ENCODE assay signal across 8 cellular contexts in genomic region chr1:157992813-157993178, GRCh38. TPM values are rescaled to one million over a fixed set of nuclear protein-coding genes. Genes with fewer than 3 reads are reported as not detected.
DNase-seq lines count a peak whose midpoint lies in the region; ATAC-seq and TF ChIP-seq lines count a peak whose summit lies in the region.

No MANE protein-coding gene starts in this region.

- no peaks in the 10 kb centered on the region for H3K4me1 ChIP-seq in MM.1S (ENCODE audit: low read length)
- peaks cover 7% of the 10 kb centered on the region for H3K4me1 ChIP-seq in endodermal cell (ENCODE audit: control insufficient read depth, insufficient read depth, low read length)

- POLR2A ChIA-PET in AG04450 (lab: Yijun Ruan, JAX), result interaction anchor here (0.7 to 3.3 kb wide), 7 partner anchors 18 to 133 kb away, joined by 3 to 25 read pairs (median 4); no protein-coding TSS in a partner anchor

- peak overlapping the region; percentile 96 for H3K4me3 ChIP-seq in AG04450 (ENCODE audit: low read depth, low read length)
- H3K4me3 ChIP-seq in MM.1S (ENCODE audit: low read length), result peak overlapping the region; percentile 42
- peak overlapping the region; percentile 89 for H3K4me3 ChIP-seq in endodermal cell (ENCODE audit: low read length)

- H3K79me2 ChIP-seq in MM.1S (ENCODE audit: low read length), result no peaks in the 10 kb centered on the region

- peak overlapping the region; percentile 76 for H3K4me3 Mint-ChIP-seq in endodermal cell
- H3K4me3 Mint-ChIP-seq in natural killer cell treated with Interleukin-12 subunit alpha and Interleukin-12 subunit beta and Interleukin-15 and Interleukin-18, amount 100 ng/mL, for 72 hours, result peak overlapping the region; percentile 70

- no peaks in the 10 kb centered on the region for H3F3A ChIP-seq in MM.1S (ENCODE audit: insufficient read depth, low read length)

- H3K27ac ChIP-seq in AG04450 (ENCODE audit: low read depth, low read length), result peak overlapping the region; percentile 21
- H3K27ac ChIP-seq in MM.1S (ENCODE audit: low read length), result no peak overlapping the region
- H3K27ac ChIP-seq in endodermal cell (ENCODE audit: low read depth, low read length), result no peak overlapping the region

- no peak for ATAC-seq in natural killer cell treated with Interleukin-12 subunit alpha and Interleukin-12 subunit beta and Interleukin-15 and Interleukin-18, amount 100 ng/mL, for 72 hours
- ATAC-seq in HG02571 (IDR thresholded peaks at IDR 0.05; ENCODE audit: unreplicated experiment), result no peak
- ATAC-seq in HG03025 (IDR thresholded peaks at IDR 0.05; ENCODE audit: low FRiP score, unreplicated experiment), result no peak
- ATAC-seq in HG03565 (IDR thresholded peaks at IDR 0.05; ENCODE audit: unreplicated experiment), result no peak
- ATAC-seq in HG02798 (IDR thresholded peaks at IDR 0.05; ENCODE audit: poor library complexity, unreplicated experiment), result no peak

- no peaks in the 10 kb centered on the region; the same call in 1 of the 2 replicates for H3K9me3 ChIP-seq in AG04450 (ENCODE audit: control insufficient read depth, insufficient read depth, low read length)
- H3K9me3 ChIP-seq in MM.1S (replicated peaks; ENCODE audit: insufficient read depth, low read length), result no peaks in the 10 kb centered on the region
- no peaks in the 10 kb centered on the region for H3K9me3 ChIP-seq in endodermal cell (ENCODE audit: control insufficient read depth, low read length)

- H3K4me1 Mint-ChIP-seq in endodermal cell, result peaks cover 15% of the 10 kb centered on the region
- peaks cover 8 to 15% of the 10 kb centered on the region in 2 donors for H3K4me1 Mint-ChIP-seq in natural killer cell treated with Interleukin-12 subunit alpha and Interleukin-12 subunit beta and Interleukin-15 and Interleukin-18, amount 100 ng/mL, for 72 hours (ENCODE audit: low read depth in 2 of 2)

- CTCF ChIA-PET in AG04450 (lab: Charles Lee), result interaction anchor here (0.6 to 11.6 kb wide), 32 partner anchors 8 to 206 kb away, joined by 3 to 590 read pairs (median 14); a partner anchor contains a TSS

- DNase-seq in AG04450 (ENCODE audit: low read depth, low spot score) (no peak), MM.1S (no peak), endodermal cell (no peak)
- no peak for DNase-seq in natural killer cell treated with Interleukin-12 subunit alpha and Interleukin-12 subunit beta and Interleukin-15 and Interleukin-18, amount 100 ng/mL, for 72 hours (ENCODE audit: low spot score)

- H3K9me3 Mint-ChIP-seq in endodermal cell, result no peaks in the 10 kb centered on the region
- H3K9me3 Mint-ChIP-seq in natural killer cell treated with Interleukin-12 subunit alpha and Interleukin-12 subunit beta and Interleukin-15 and Interleukin-18, amount 100 ng/mL, for 72 hours, result no peaks in the 10 kb centered on the region

- H3K9me2 ChIP-seq in MM.1S (replicated peaks; ENCODE audit: insufficient read depth, low read length), result no peaks in the 10 kb centered on the region

- H3K9ac ChIP-seq in MM.1S (ENCODE audit: low read length) (no peak overlapping the region), endodermal cell (ENCODE audit: extremely low read depth, low read length, poor library complexity, severe bottlenecking) (peak overlapping the region; percentile 3)

- TF ChIP-seq CTCF in AG04450 (IDR thresholded peaks at IDR 0.05; ENCODE audit: low read depth, low read length) (no peak), MM.1S (IDR thresholded peaks at IDR 0.05; ENCODE audit: low read length) (no peak), endodermal cell (conservative IDR thresholded peaks at IDR 0.05) (no peak)

- peaks cover 14% of the 10 kb centered on the region for H3K27me3 Mint-ChIP-seq in endodermal cell (ENCODE audit: insufficient read depth)
- peaks cover 41 to 64% of the 10 kb centered on the region in 2 donors for H3K27me3 Mint-ChIP-seq in natural killer cell treated with Interleukin-12 subunit alpha and Interleukin-12 subunit beta and Interleukin-15 and Interleukin-18, amount 100 ng/mL, for 72 hours

- 18 to 38% methylated on average over 2 to 8 of the region's 8 CpGs for WGBS in endodermal cell (ENCODE audit: insufficient coverage in 1 of 2, insufficient read length in 1 of 2), 2 experiments

- peak overlapping the region; percentile 37 for H3K27ac Mint-ChIP-seq in endodermal cell
- no peak overlapping the region for H3K27ac Mint-ChIP-seq in natural killer cell treated with Interleukin-12 subunit alpha and Interleukin-12 subunit beta and Interleukin-15 and Interleukin-18, amount 100 ng/mL, for 72 hours

- H3K4me2 ChIP-seq in MM.1S (ENCODE audit: low read depth, low read length), result peak overlapping the region; percentile 78; the same call in 1 of the 2 replicates

- H3K36me3 ChIP-seq in MM.1S (replicated peaks; ENCODE audit: insufficient read depth, low read length), result no peaks in the 10 kb centered on the region
- H3K36me3 ChIP-seq in endodermal cell (ENCODE audit: control insufficient read depth, insufficient read depth, low read length), result peaks cover 3% of the 10 kb centered on the region

- H4K20me1 ChIP-seq in MM.1S (ENCODE audit: insufficient read depth, low read length), result no peaks in the 10 kb centered on the region

- H3K27me3 ChIP-seq in AG04450 (ENCODE audit: control insufficient read depth, insufficient read depth, low read length) (no peaks in the 10 kb centered on the region), MM.1S (replicated peaks; ENCODE audit: insufficient read depth, low read length) (peaks cover 39% of the 10 kb centered on the region), endodermal cell (ENCODE audit: control insufficient read depth, insufficient read depth, low read length, poor library complexity, severe bottlenecking) (peaks cover 8% of the 10 kb centered on the region)

- H2AFZ ChIP-seq in MM.1S (ENCODE audit: low read length), result 0 out of 2 replicates have a peak overlapping the region, but pooled peaks have one; percentile 17

- H3K36me3 Mint-ChIP-seq in endodermal cell (ENCODE audit: low read depth), result no peaks in the 10 kb centered on the region
- H3K36me3 Mint-ChIP-seq in natural killer cell treated with Interleukin-12 subunit alpha and Interleukin-12 subunit beta and Interleukin-15 and Interleukin-18, amount 100 ng/mL, for 72 hours, result peaks cover 4% of the 10 kb centered on the region

RNA-seq across cellular contexts. Expression of gene KIRREL1, which starts 0.6 kb away (rescaled TPM):
- polyA plus RNA-seq in AG04450 (2011; rRNA removed), result 42.3 and 53.7 TPM in 2 replicates
- 96.0 and 123 TPM in 2 replicates for polyA minus RNA-seq in AG04450 (2011; rRNA and poly(A)+ RNA removed)
- 10 to 100 TPM; 22.8 to 26.5 TPM for total RNA-seq in endodermal cell
- polyA plus RNA-seq in endodermal cell (2013, experiment 1 of 2), result 44.2 TPM
- 47.7 TPM for polyA plus RNA-seq in endodermal cell (2013, experiment 2 of 2)
- total RNA-seq in natural killer cell treated with Interleukin-12 subunit alpha and Interleukin-12 subunit beta and Interleukin-15 and Interleukin-18, amount 100 ng/mL, for 72 hours, result not detected

Comparison
In these comparisons a context has a peak if more than half of its experiments do, and no peak if none do; other contexts are left out.
1. H3K4me3 ChIP-seq: peak in every context shown above with its lines; median percentile 96 in AG04450; 89 in endodermal cell; 42 in MM.1S.
2. RNA of gene KIRREL1, which starts 0.6 kb away (total RNA-seq): 22.8 to 26.5 TPM in endodermal cell; not detected in natural killer cell treated with Interleukin-12 subunit alpha and Interleukin-12 subunit beta and Interleukin-15 and Interleukin-18, amount 100 ng/mL, for 72 hours; every median in the first group is over 10 times any median in the second.